8 cellular contexts compared by ENCODE assay signal in genomic region chr2:169823996-169824372, GRCh38. TPM values are rescaled to one million over a fixed set of nuclear protein-coding genes. Genes with fewer than 3 reads are reported as not detected.
DNase-seq lines count a peak whose midpoint lies in the region; ATAC-seq, FAIRE-seq and TF ChIP-seq lines count a peak whose summit lies in the region.

No MANE protein-coding gene starts in this region.

- 13% methylated on average over 4 of the region's 4 CpGs for WGBS in A549 (ENCODE audit: missing lambda C conversion rate)

- peak overlapping the region; percentile 89 for H3K27ac Mint-ChIP-seq in mesothelial cell of epicardium

- TF ChIP-seq CTCF in A549 (IDR thresholded peaks at IDR 0.05) (no peak), brain microvascular endothelial cell (IDR thresholded peaks at IDR 0.05; ENCODE audit: low read depth, low read length, missing control alignments) (no peak), mesothelial cell of epicardium (IDR thresholded peaks at IDR 0.05; ENCODE audit: unreplicated experiment) (no peak)

- DNase-seq in A549 (ENCODE audit: low read depth in 1 of 2, low spot score in 1 of 2) (no peak), brain microvascular endothelial cell (no peak), mesothelial cell of epicardium (ENCODE audit: low spot score in 2 of 2, unreplicated experiment in 2 of 2) (no peak), GM12892 (ENCODE audit: insufficient read length) (no peak), NCI-H1417 treated with DMSO at 0.1 percent for 48 hours (lab: John Stamatoyannopoulos, UW) (no peak), DMS 273 (lab: John Stamatoyannopoulos, UW; ENCODE audit: unreplicated experiment) (no peak), NCI-H1436 (lab: John Stamatoyannopoulos, UW) (no peak)

- in situ Hi-C loops in brain microvascular endothelial cell (cut with HindIII; ENCODE audit: low pct_ligation_motif_present, low sequenced_read_pairs): no loop called here

- peaks cover 6% of the 10 kb centered on the region for H3K36me3 Mint-ChIP-seq in mesothelial cell of epicardium

- TF ChIP-seq RAD21 in A549 (conservative IDR thresholded peaks at IDR 0.05 in 1 of 2, IDR thresholded peaks at IDR 0.05 in 1 of 2): no peak

- peak overlapping the region; percentile 74 for H3K9ac ChIP-seq in HUES48 (ENCODE audit: low read depth, low read length)

- peak overlapping the region; percentile 57 for H3K4me3 ChIP-seq in A549
- peak overlapping the region; percentile 79 for H3K4me3 ChIP-seq in HUES48 (ENCODE audit: low read depth, low read length)
- peak overlapping the region; percentile 84 for H3K4me3 ChIP-seq in brain microvascular endothelial cell (ENCODE audit: low read depth, low read length)

- FAIRE-seq in A549 (lab: Jason Lieb, UNC) (no peak), GM12892 (lab: Jason Lieb, UNC) (no peak)

- peaks cover 38% of the 10 kb centered on the region for H3K4me1 Mint-ChIP-seq in mesothelial cell of epicardium

- H3K4me1 ChIP-seq in A549 (peaks cover 40% of the 10 kb centered on the region), HUES48 (ENCODE audit: control insufficient read depth, insufficient read depth, low read length) (peaks cover 9% of the 10 kb centered on the region)

- TF ChIP-seq POLR2A in A549 (IDR thresholded peaks at IDR 0.05; ENCODE audit: low read length) (no peak), GM12892 (IDR thresholded peaks at IDR 0.05; ENCODE audit: low read depth, low read length) (no peak)

- H3K4me3 Mint-ChIP-seq in mesothelial cell of epicardium: peak overlapping the region; percentile 78

- peaks cover 2% of the 10 kb centered on the region; the same call in 1 of the 2 replicates for H3K27me3 ChIP-seq in HUES48 (ENCODE audit: control insufficient read depth, insufficient read depth, low read length)
- H3K27me3 ChIP-seq in brain microvascular endothelial cell (replicated peaks): no peaks in the 10 kb centered on the region

- peak in 1 of 2 experiments; percentile 6; a peak in 3 of 6 replicates for ATAC-seq in A549

- POLR2A ChIA-PET in A549 (lab: Yijun Ruan, JAX): interaction anchor here (1.8 kb wide), 1 partner anchor 53 kb away, joined by 5 read pairs; no protein-coding TSS in a partner anchor

- H3K9me3 ChIP-seq in A549 (no peaks in the 10 kb centered on the region), HUES48 (ENCODE audit: control insufficient read depth, insufficient read depth, low read length) (no peaks in the 10 kb centered on the region)

- peak overlapping the region; percentile 77 to 96 for H3K27ac ChIP-seq in A549
- peak overlapping the region; percentile 67 for H3K27ac ChIP-seq in HUES48 (ENCODE audit: low read depth, low read length)
- H3K27ac ChIP-seq in brain microvascular endothelial cell: no peak overlapping the region

- no peaks in the 10 kb centered on the region for H3K9me3 Mint-ChIP-seq in mesothelial cell of epicardium

- TF ChIP-seq EP300 in A549 (IDR thresholded peaks at IDR 0.05): no peak

- H3K27me3 Mint-ChIP-seq in mesothelial cell of epicardium (ENCODE audit: low read depth): no peaks in the 10 kb centered on the region

- H3K4me2 ChIP-seq in A549: peak overlapping the region; percentile 92

- H3K36me3 ChIP-seq in HUES48 (ENCODE audit: control insufficient read depth, insufficient read depth, low read length) (peaks cover 24% of the 10 kb centered on the region), brain microvascular endothelial cell (replicated peaks) (no peaks in the 10 kb centered on the region)

- CTCF ChIA-PET in A549 (lab: Yijun Ruan, JAX): interaction anchor here (1.0 to 2.7 kb wide), 16 partner anchors 8 to 374 kb away, joined by 3 to 16 read pairs (median 5); no protein-coding TSS in a partner anchor

TF ChIP-seq in A549, 52 proteins besides CTCF, POLR2A, EP300 and RAD21 (continues in another document):
- TF ChIP-seq ESRRA (IDR thresholded peaks at IDR 0.05; ENCODE audit: borderline replicate concordance, low read length) (no peak), MAZ (IDR thresholded peaks at IDR 0.05; ENCODE audit: borderline replicate concordance, low read depth, low read length) (no peak), FOSL2 (IDR thresholded peaks at IDR 0.05) (no peak), FOSL2 (CRISPR knock-in tag; IDR thresholded peaks at IDR 0.05) (no peak), ZNF302 (CRISPR knock-in tag; IDR thresholded peaks at IDR 0.05) (no peak), TFCP2L1 (CRISPR knock-in tag; IDR thresholded peaks at IDR 0.05) (no peak), HOXA7 (CRISPR knock-in tag; IDR thresholded peaks at IDR 0.05) (no peak), ATOH8 (CRISPR knock-in tag; IDR thresholded peaks at IDR 0.05; ENCODE audit: low read depth) (no peak), ELK1 (IDR thresholded peaks at IDR 0.05; ENCODE audit: low read depth, low read length) (no peak), MAFK (IDR thresholded peaks at IDR 0.05; ENCODE audit: partially characterized antibody) (no peak), MYC (IDR thresholded peaks at IDR 0.05; ENCODE audit: borderline replicate concordance, low read length) (no peak), ZFP36 (IDR thresholded peaks at IDR 0.05; ENCODE audit: borderline replicate concordance, partially characterized antibody) (no peak), PHF8 (IDR thresholded peaks at IDR 0.05; ENCODE audit: borderline replicate concordance, low read depth) (no peak), RFX5 (IDR thresholded peaks at IDR 0.05) (no peak), CEBPB (IDR thresholded peaks at IDR 0.05) (no peak), NR3C1 (IDR thresholded peaks at IDR 0.05) (no peak), CBX8 (IDR thresholded peaks at IDR 0.05) (no peak), NFE2L2 (conservative IDR thresholded peaks at IDR 0.05; ENCODE audit: low read length) (no peak), USF2 (IDR thresholded peaks at IDR 0.05) (no peak)
- TF ChIP-seq, protein P1, sequence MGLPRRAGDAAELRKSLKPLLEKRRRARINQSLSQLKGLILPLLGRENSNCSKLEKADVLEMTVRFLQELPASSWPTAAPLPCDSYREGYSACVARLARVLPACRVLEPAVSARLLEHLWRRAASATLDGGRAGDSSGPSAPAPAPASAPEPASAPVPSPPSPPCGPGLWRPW (IDR thresholded peaks at IDR 0.05): no peak

RNA-seq across cellular contexts. Expression of gene METTL5, which starts 0.7 kb away (rescaled TPM):
- 58.1 and 86.9 TPM in 2 replicates for polyA plus RNA-seq in A549 (2011; rRNA removed)
- 36.9 and 46.4 TPM in 2 replicates for polyA plus RNA-seq in A549 (2012; cell fraction: cytosol; rRNA removed)
- 8.3 and 14.7 TPM in 2 replicates for polyA plus RNA-seq in A549 (2012; cell fraction: nucleus; rRNA removed)
- 97.6 to 112 TPM (median 105 TPM) in 3 replicates for polyA plus RNA-seq in A549 (2017; fragmentation: RNase III; extraction: RNeasy Plus Mini Kit Qiagen cat#74134 plus additional on column Dnase treatment)
- 8.3 and 12.0 TPM in 2 replicates for polyA minus RNA-seq in A549 (2011; rRNA and poly(A)+ RNA removed)
- 44.0 to 47.0 TPM (median 45.4 TPM) in 3 replicates for total RNA-seq in mesothelial cell of epicardium
- polyA plus RNA-seq in GM12892 (2012; ENCODE audit: missing spikeins): 91.7 TPM

RNA-seq across cellular contexts. Expression of gene UBR3, which starts 3.3 kb away (rescaled TPM):
- polyA plus RNA-seq in A549 (2011; rRNA removed) (21.1 and 23.1 TPM in 2 replicates), A549 (2017; fragmentation: RNase III; extraction: RNeasy Plus Mini Kit Qiagen cat#74134 plus additional on column Dnase treatment) (10.3 to 11.1 TPM (median 11.0 TPM) in 3 replicates)
- 3.7 and 4.0 TPM in 2 replicates for polyA plus RNA-seq in A549 (2012; cell fraction: cytosol; rRNA removed)
- 4.3 and 6.0 TPM in 2 replicates for polyA plus RNA-seq in A549 (2012; cell fraction: nucleus; rRNA removed)
- 21.6 and 23.6 TPM in 2 replicates for polyA minus RNA-seq in A549 (2011; rRNA and poly(A)+ RNA removed)
- 44.9 to 47.7 TPM (median 47.3 TPM) in 3 replicates for total RNA-seq in mesothelial cell of epicardium
- 9.6 TPM for polyA plus RNA-seq in GM12892 (2012; ENCODE audit: missing spikeins)

RNA-seq across cellular contexts. Expression of gene SSB, which starts 25.3 kb away (rescaled TPM):
- polyA plus RNA-seq in A549 (2011; rRNA removed) (129 and 253 TPM in 2 replicates), A549 (2017; fragmentation: RNase III; extraction: RNeasy Plus Mini Kit Qiagen cat#74134 plus additional on column Dnase treatment) (246 to 255 TPM (median 253 TPM) in 3 replicates)
- polyA plus RNA-seq in A549 (2012; cell fraction: cytosol; rRNA removed): 56.1 and 78.0 TPM in 2 replicates
- polyA plus RNA-seq in A549 (2012; cell fraction: nucleus; rRNA removed): 29.5 and 55.5 TPM in 2 replicates
- 17.1 and 28.3 TPM in 2 replicates for polyA minus RNA-seq in A549 (2011; rRNA and poly(A)+ RNA removed)
- total RNA-seq in mesothelial cell of epicardium: 120 to 124 TPM (median 123 TPM) in 3 replicates
- 154 TPM for polyA plus RNA-seq in GM12892 (2012; ENCODE audit: missing spikeins)
